In genomic region chr6:7538484-7538883, GRCh38 we compare ENCODE assay signal across 21 cellular contexts. TPM values are rescaled to one million over a fixed set of nuclear protein-coding genes. Genes with fewer than 3 reads are reported as not detected.
DNase-seq lines count a peak whose midpoint lies in the region; ATAC-seq and TF ChIP-seq lines count a peak whose summit lies in the region.
"Had no signal": no experiment of that assay in that cellular context is flagged by ENCODE, and none has a peak within 500 bp of the region (broad histone marks: within the 10 kb centered on the region; RNA-seq: fewer than 3 reads in every experiment).

No MANE protein-coding gene starts in this region.

- intact Hi-C loops in Caco-2 (cut with micrococcal nuclease; ENCODE audit: unreplicated experiment) = loop anchor here (1.0 kb wide), 1 partner anchor 49 kb away; no protein-coding TSS in a partner anchor

- H3K27me3 ChIP-seq in Caco-2 (replicated peaks; ENCODE audit: control insufficient read depth, insufficient read depth, low read length) = no peaks in the 10 kb centered on the region
- H3K27me3 ChIP-seq in brain microvascular endothelial cell (replicated peaks) = no peaks in the 10 kb centered on the region

- in situ Hi-C loops in brain microvascular endothelial cell (cut with HindIII; ENCODE audit: low pct_ligation_motif_present, low sequenced_read_pairs) = no loop called here

- H3K9me3 ChIP-seq in Caco-2 = no peaks in the 10 kb centered on the region
- H3K9me3 ChIP-seq: Peyer's patch had no signal

- POLR2A ChIA-PET in Caco-2 (lab: Charles Lee) = no interaction called here

- H3K4me3 ChIP-seq in Caco-2 (ENCODE audit: low read depth, low read length) = no peak overlapping the region
- no peak overlapping the region for H3K4me3 ChIP-seq in brain microvascular endothelial cell (ENCODE audit: low read depth, low read length)
- H3K4me3 ChIP-seq: Peyer's patch had no signal

- TF ChIP-seq CTCF in Caco-2 (IDR thresholded peaks at IDR 0.05; ENCODE audit: insufficient read depth in 1 of 2, low read depth in 1 of 2, low read length in 1 of 2, severe bottlenecking in 1 of 2, unreplicated experiment in 1 of 2) (no peak), HFFc6 (IDR thresholded peaks at IDR 0.05) (no peak), brain microvascular endothelial cell (IDR thresholded peaks at IDR 0.05; ENCODE audit: low read depth, low read length, missing control alignments) (no peak), neural crest cell (conservative IDR thresholded peaks at IDR 0.05) (no peak)

- no peak for ATAC-seq in HG03139 (IDR thresholded peaks at IDR 0.05; ENCODE audit: unreplicated experiment)

- no peak overlapping the region for H3K27ac ChIP-seq in brain microvascular endothelial cell
- H3K27ac ChIP-seq: Peyer's patch had no signal

- no TSS peak for BruUV-seq in Caco-2 (replicated peaks; lab: Mats Ljungman, UMichigan)

- no peaks in the 10 kb centered on the region for H3K36me3 ChIP-seq in Caco-2 (ENCODE audit: control insufficient read depth, insufficient read depth, low read length)
- H3K36me3 ChIP-seq in brain microvascular endothelial cell (replicated peaks) = no peaks in the 10 kb centered on the region
- H3K36me3 ChIP-seq: Peyer's patch had no signal

- H3K36me3 Mint-ChIP-seq in Caco-2 (ENCODE audit: insufficient read depth, unreplicated experiment) = peaks cover 17% of the 10 kb centered on the region
- no peaks in the 10 kb centered on the region for H3K36me3 Mint-ChIP-seq in HFFc6 (ENCODE audit: low read depth)
- no peaks in the 10 kb centered on the region for H3K36me3 Mint-ChIP-seq in neural crest cell (ENCODE audit: low read depth)

- H3K27ac Mint-ChIP-seq in Caco-2 (ENCODE audit: unreplicated experiment) (peak overlapping the region; percentile 56), HFFc6 (peak overlapping the region; percentile 49; the same call in 1 of the 2 replicates), neural crest cell (ENCODE audit: unreplicated experiment) (no peak overlapping the region)

- peaks cover 28% of the 10 kb centered on the region for H3K4me1 ChIP-seq in Caco-2

- CTCF ChIA-PET in Caco-2 (lab: Charles Lee) = no interaction called here

- DNase-seq in Caco-2 (no peak), HFFc6 (no peak), brain microvascular endothelial cell (peak; percentile 14), neural crest cell (ENCODE audit: low read depth, low spot score) (no peak), C1 segment of cervical spinal cord (lab: John Stamatoyannopoulos, UW) (no peak), hippocampal formation (lab: John Stamatoyannopoulos, UW) (no peak)
- DNase-seq: ACHN, AML-193, COR-L47, DMS153, GDM1, Kasumi-1, MM.1S, NCI-H1092 treated with DMSO at 0.1 percent for 48 hours, NCI-H146, NCI-H2029 treated with DMSO at 0.1 percent for 48 hours, NCI-H2171, NCI-H446, NCI-H526 treated with DMSO at 0.1 percent for 48 hours, Peyer's patch had no signal

- H3K9me3 Mint-ChIP-seq in Caco-2 (ENCODE audit: unreplicated experiment) (no peaks in the 10 kb centered on the region), HFFc6 (no peaks in the 10 kb centered on the region), neural crest cell (no peaks in the 10 kb centered on the region)

- peak overlapping the region; percentile 20 for H3K4me3 Mint-ChIP-seq in Caco-2 (ENCODE audit: unreplicated experiment)
- peak overlapping the region; percentile 25; the same call in 1 of the 2 replicates for H3K4me3 Mint-ChIP-seq in HFFc6
- peak overlapping the region; percentile 68 for H3K4me3 Mint-ChIP-seq in neural crest cell

- peaks cover 15% of the 10 kb centered on the region for H3K4me1 Mint-ChIP-seq in Caco-2 (ENCODE audit: low read depth, unreplicated experiment)
- peaks cover 71% of the 10 kb centered on the region for H3K4me1 Mint-ChIP-seq in HFFc6 (ENCODE audit: low read depth)
- H3K4me1 Mint-ChIP-seq in neural crest cell = peaks cover 9% of the 10 kb centered on the region

- no peaks in the 10 kb centered on the region for H3K27me3 Mint-ChIP-seq in Caco-2 (ENCODE audit: insufficient read depth, unreplicated experiment)
- peaks cover 2% of the 10 kb centered on the region; the same call in 1 of the 2 replicates for H3K27me3 Mint-ChIP-seq in HFFc6 (ENCODE audit: insufficient read depth)
- peaks cover 84% of the 10 kb centered on the region for H3K27me3 Mint-ChIP-seq in neural crest cell (ENCODE audit: low read depth)

RNA-seq across cellular contexts. Expression of gene DSP, which starts 3.0 kb away (rescaled TPM):
- 191 and 193 TPM in 2 replicates for total RNA-seq in Caco-2 (2022)
- total RNA-seq in HFFc6 (2021; fragmentation: NEBNext Ultra II Directional; extraction: Animal tissue kit (Norgen Biotek cat#: 25700)) = 10 to 100 TPM; 33.8 to 65.4 (median 37.0) TPM
- 9.4 and 9.5 TPM in 2 replicates for total RNA-seq in neural crest cell

RNA-seq across cellular contexts. Expression of gene SNRNP48, which starts 51.5 kb away (rescaled TPM):
- total RNA-seq in Caco-2 (2022) (25.1 and 29.1 TPM in 2 replicates), neural crest cell (22.5 and 23.2 TPM in 2 replicates)
- total RNA-seq in HFFc6 (2021; fragmentation: NEBNext Ultra II Directional; extraction: Animal tissue kit (Norgen Biotek cat#: 25700)) = 10 to 100 TPM in 5 of 6 experiments, 1 to 10 TPM in 1; 9.7 to 12.9 (median 11.9) TPM
